8 cellular contexts compared by ENCODE assay signal in the genomic region with DNA sequence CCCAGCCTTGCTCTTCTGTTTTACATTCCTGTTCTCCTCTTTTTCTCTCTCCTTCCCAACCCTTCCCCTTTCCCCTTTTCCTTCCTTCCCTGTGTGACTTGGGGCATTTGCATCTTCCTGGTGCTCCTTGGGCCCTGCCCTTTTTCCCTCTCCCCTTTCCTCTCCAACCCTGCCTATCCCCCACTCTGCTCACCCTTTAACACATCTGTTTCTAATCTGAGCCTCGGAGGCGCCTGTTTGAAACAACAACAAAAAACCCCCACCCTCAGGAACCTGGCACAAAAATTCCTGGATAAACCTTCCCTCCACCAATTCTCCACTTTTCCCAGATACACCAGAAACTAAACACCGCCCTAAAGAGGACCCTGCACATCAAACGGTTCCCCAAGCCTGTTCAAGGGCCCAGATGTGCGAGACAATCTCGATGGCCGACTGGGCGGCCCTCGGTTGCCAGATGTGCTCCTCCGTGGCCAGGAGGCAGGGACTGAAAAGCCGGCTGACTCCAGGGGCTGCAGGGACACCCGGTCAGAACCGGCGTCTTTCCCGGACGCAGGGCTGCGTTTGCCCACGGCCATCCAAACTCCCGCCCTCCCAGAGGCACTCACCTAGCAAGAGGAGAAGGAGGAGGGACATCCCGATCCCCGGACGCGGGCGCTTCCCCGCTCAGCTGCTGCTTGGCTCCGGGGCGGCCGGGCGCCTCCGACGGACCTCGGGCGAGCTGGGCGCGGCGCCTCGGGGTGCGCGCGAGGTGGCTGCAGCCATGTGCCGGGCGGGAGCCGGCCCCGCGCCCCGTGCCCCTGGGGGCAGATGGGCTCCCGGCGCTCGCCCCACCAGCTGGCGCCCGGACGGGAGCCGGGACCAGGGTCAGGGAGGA. TPM values are rescaled to one million over a fixed set of nuclear protein-coding genes. Genes with fewer than 3 reads are reported as not detected.
A peak's percentile ranks its signal among the peaks of the same experiment; 100 is the strongest.
DNase-seq lines count a peak whose midpoint lies in the region; ATAC-seq and TF ChIP-seq lines count a peak whose summit lies in the region.

No MANE protein-coding gene starts in this region.

- H3K4me3 Mint-ChIP-seq in mesothelial cell of epicardium: peak overlapping the region; percentile 77

- no peaks in the 10 kb centered on the region for H3K9me3 Mint-ChIP-seq in mesothelial cell of epicardium

- H3K36me3 Mint-ChIP-seq in mesothelial cell of epicardium: no peaks in the 10 kb centered on the region

- peaks cover 75% of the 10 kb centered on the region for H3K27me3 Mint-ChIP-seq in mesothelial cell of epicardium (ENCODE audit: low read depth)

- peaks cover 28% of the 10 kb centered on the region for H3K4me1 Mint-ChIP-seq in mesothelial cell of epicardium

- H3K4me3 ChIP-seq in AG10803 (ENCODE audit: low read length) (peak overlapping the region; percentile 85), coronary artery (peak overlapping the region; percentile 72), HAP-1 (no peak overlapping the region)

- H3K4me1 ChIP-seq in HAP-1: no peaks in the 10 kb centered on the region

- H3K27ac ChIP-seq in coronary artery: peak overlapping the region in 1 of 2 donors; percentile 69

- H3K36me3 ChIP-seq in HAP-1 (replicated peaks): no peaks in the 10 kb centered on the region

- peaks cover 33% of the 10 kb centered on the region for H3K27me3 ChIP-seq in HAP-1 (ENCODE audit: low read depth)

- DNase-seq in AG10803 (ENCODE audit: low read depth): peak; percentile 48
- peak; percentile 39 for DNase-seq in LHCN-M2 (ENCODE audit: low read depth)
- peak; percentile 71 for DNase-seq in coronary artery (ENCODE audit: low spot score)
- DNase-seq in mesothelial cell of epicardium (ENCODE audit: low spot score in 2 of 2, unreplicated experiment in 2 of 2): peak in 1 of 2 experiments; percentile 69
- DNase-seq in HAP-1 (ENCODE audit: low spot score in 2 of 2): no peak
- DNase-seq in HuH-7 (ENCODE audit: low spot score): no peak
- no peak for DNase-seq in stimulated activated CD8-positive, alpha-beta memory T cell treated with anti-CD3 and anti-CD28 coated beads, Interleukin-4, amount 100 ng/mL, for 48 hours

- TF ChIP-seq CTCF in AG10803 (conservative IDR thresholded peaks at IDR 0.05; ENCODE audit: low read length) (no peak), coronary artery (IDR thresholded peaks at IDR 0.05) (no peak), mesothelial cell of epicardium (IDR thresholded peaks at IDR 0.05; ENCODE audit: unreplicated experiment) (no peak)

- peak overlapping the region; percentile 85 for H3K27ac Mint-ChIP-seq in mesothelial cell of epicardium

- no peaks in the 10 kb centered on the region for H3K9me3 ChIP-seq in HAP-1

- in situ Hi-C loops in HAP-1 (cut with MboI; ENCODE audit: low sequenced_read_pairs): no loop called here

- no peak for ATAC-seq in GM18520 (IDR thresholded peaks at IDR 0.05; ENCODE audit: unreplicated experiment)

RNA-seq across cellular contexts. Expression of a gene that starts 0.5 kb away (rescaled TPM):
- total RNA-seq in LHCN-M2 (2014; rRNA removed): 65.3 and 68.0 TPM in 2 replicates
- 6.2 TPM for polyA plus RNA-seq in LHCN-M2 (2012)
- 16.3 to 18.9 TPM (median 18.0 TPM) in 3 replicates for total RNA-seq in mesothelial cell of epicardium

Comparison
In these comparisons a context has a peak if more than half of its experiments do, and no peak if none do; other contexts are left out.
1. DNase-seq: peak in AG10803 (single experiment), LHCN-M2 (single experiment) and coronary artery (single experiment); none in HAP-1 (0 of 2), HuH-7 (single experiment) and stimulated activated CD8-positive, alpha-beta memory T cell treated with anti-CD3 and anti-CD28 coated beads, Interleukin-4, amount 100 ng/mL, for 48 hours (single experiment).